In genomic region chr11:83007909-83008580, GRCh38 we compare ENCODE assay signal across 1 cellular context.
TF ChIP-seq lines count a peak whose summit lies in the region.

No MANE protein-coding gene starts in this region.

TF ChIP-seq in K562, 482 proteins besides CTCF, POLR2A, EP300 and RAD21 (continued from another document and continues in another):
- TF ChIP-seq RBBP5 (IDR thresholded peaks at IDR 0.05; ENCODE audit: borderline replicate concordance, insufficient read depth, low read length, poor library complexity, severe bottlenecking) = peak; percentile 48
- TF ChIP-seq TCFL5 (CRISPR knock-in tag; conservative IDR thresholded peaks at IDR 0.05) = no peak
- TF ChIP-seq KLF1 (tag; IDR thresholded peaks at IDR 0.05) = no peak
- TF ChIP-seq PHF20 (IDR thresholded peaks at IDR 0.05; ENCODE audit: partially characterized antibody) = peak; percentile 46
- TF ChIP-seq RBM15 (IDR thresholded peaks at IDR 0.05; ENCODE audit: insufficient read depth, low read length) = no peak
- peak; percentile 79 for TF ChIP-seq CREB3 (tag; conservative IDR thresholded peaks at IDR 0.05; ENCODE audit: low read depth)
- TF ChIP-seq FOXP1 (CRISPR knock-in tag; IDR thresholded peaks at IDR 0.05) = no peak
- no peak for TF ChIP-seq ZNF764 (CRISPR knock-in tag; IDR thresholded peaks at IDR 0.05; ENCODE audit: low read depth)
- TF ChIP-seq ILF3 (IDR thresholded peaks at IDR 0.05; ENCODE audit: borderline replicate concordance) = no peak
- TF ChIP-seq ZNF174 (CRISPR knock-in tag; IDR thresholded peaks at IDR 0.05) = no peak
- TF ChIP-seq ZNF217 (CRISPR knock-in tag; IDR thresholded peaks at IDR 0.05) = no peak
- TF ChIP-seq KHSRP (IDR thresholded peaks at IDR 0.05) = no peak
- no peak for TF ChIP-seq E2F4 (CRISPR knock-in tag; IDR thresholded peaks at IDR 0.05; ENCODE audit: low read depth)
- TF ChIP-seq STAG1 (CRISPR knock-in tag; IDR thresholded peaks at IDR 0.05; ENCODE audit: borderline replicate concordance) = no peak
- no peak for TF ChIP-seq XRCC5 (IDR thresholded peaks at IDR 0.05; ENCODE audit: low read depth, low read length)
- TF ChIP-seq TFAM (CRISPR knock-in tag; conservative IDR thresholded peaks at IDR 0.05) = no peak
- TF ChIP-seq TAF9B (IDR thresholded peaks at IDR 0.05; ENCODE audit: partially characterized antibody) = no peak
- no peak for TF ChIP-seq ATF2 (CRISPR knock-in tag; IDR thresholded peaks at IDR 0.05)
- no peak for TF ChIP-seq KLF6 (CRISPR knock-in tag; IDR thresholded peaks at IDR 0.05; ENCODE audit: borderline replicate concordance)
- peak; percentile 96 for TF ChIP-seq ETV5 (CRISPR knock-in tag; IDR thresholded peaks at IDR 0.05; ENCODE audit: low read depth)
- no peak for TF ChIP-seq ZFP36 (IDR thresholded peaks at IDR 0.05; ENCODE audit: low read depth, low read length, partially characterized antibody)
- TF ChIP-seq FOXJ2 (tag; IDR thresholded peaks at IDR 0.05) = 0 out of 2 replicates have a peak, but pooled peaks have one; percentile 27
- TF ChIP-seq IFI16 (CRISPR knock-in tag; IDR thresholded peaks at IDR 0.05) = no peak
- TF ChIP-seq MECOM (CRISPR knock-in tag; IDR thresholded peaks at IDR 0.05) = no peak
- TF ChIP-seq RREB1 (CRISPR knock-in tag; IDR thresholded peaks at IDR 0.05) = no peak
- no peak for TF ChIP-seq NFE2L1 (tag; IDR thresholded peaks at IDR 0.05; ENCODE audit: borderline replicate concordance, low read depth)
- TF ChIP-seq ZNF79 (CRISPR knock-in tag; IDR thresholded peaks at IDR 0.05; ENCODE audit: low read depth) = no peak
- no peak for TF ChIP-seq HSF4 (CRISPR knock-in tag; IDR thresholded peaks at IDR 0.05; ENCODE audit: borderline replicate concordance)
- TF ChIP-seq MGA (IDR thresholded peaks at IDR 0.05) = peak; percentile 58
- TF ChIP-seq SMAD1 (IDR thresholded peaks at IDR 0.05; ENCODE audit: low read depth, low read length, partially characterized antibody) = no peak
- no peak for TF ChIP-seq PKNOX1 (IDR thresholded peaks at IDR 0.05)
- no peak for TF ChIP-seq ZBTB9 (CRISPR knock-in tag; IDR thresholded peaks at IDR 0.05)
- no peak for TF ChIP-seq EWSR1 (IDR thresholded peaks at IDR 0.05; ENCODE audit: borderline replicate concordance, low read depth, partially characterized antibody)
